ENCODE assay signal across 25 cellular contexts in genomic region chr16:24833352-24833751, GRCh38. TPM values are rescaled to one million over a fixed set of nuclear protein-coding genes. Genes with fewer than 3 reads are reported as not detected.
"Had no signal": no experiment of that assay in that cellular context is flagged by ENCODE, and none has a peak within 500 bp of the region (broad histone marks: within the 10 kb centered on the region; RNA-seq: fewer than 3 reads in every experiment).

No MANE protein-coding gene starts in this region.

- H3K4me3 ChIP-seq: stomach, suprapubic skin, testis, thoracic aorta, thyroid gland, tibial artery, tibial nerve, transverse colon, upper lobe of left lung, upper lobe of right lung, uterus, vagina had no signal

- DNase-seq: stimulated activated CD4-positive, alpha-beta T cell treated with anti-CD3 and anti-CD28 coated beads, Interleukin-4, amount 100 ng/mL, for 1 hour; stimulated activated CD4-positive, alpha-beta T cell treated with anti-CD3 and anti-CD28 coated beads, Interleukin-4, amount 100 ng/mL, for 24 hours; stimulated activated CD4-positive, alpha-beta T cell treated with anti-CD3 and anti-CD28 coated beads, Interleukin-4, amount 100 ng/mL, for 4 hours; stimulated activated CD8-positive, alpha-beta memory T cell treated with anti-CD3 and anti-CD28 coated beads, Interleukin-4, amount 100 ng/mL, for 48 hours; stimulated activated naive B cell treated with anti-CD40 and anti-IgM and Interleukin-4, amounts not matched to agents 10 μg/mL and 1 μg/mL and 100 μg/mL, for 72 hours; stimulated activated naive CD4-positive, alpha-beta T cell; stimulated activated naive CD4-positive, alpha-beta T cell treated with Interleukin-2 at 50 U/mL for 16 hours; stimulated activated naive CD8-positive, alpha-beta T cell treated with anti-CD3 and anti-CD28 coated beads, Interleukin-15, amount 100 ng/mL, for 72 hours; stimulated activated naive CD8-positive, alpha-beta T cell treated with anti-CD3 and anti-CD28 coated beads, Interleukin-15, Interleukin-2, amounts not matched to agents 100 U/mL and 50 U/mL, for 24 hours; stomach; substantia nigra; testis; thyroid gland; tibial artery; transverse colon; trophoblast cell; upper lobe of left lung; upper lobe of right lung; uterus had no signal

- H3K27ac ChIP-seq: stomach, suprapubic skin, testis, thoracic aorta, thyroid gland, tibial artery, tibial nerve, transverse colon, upper lobe of left lung, upper lobe of right lung, uterus, vagina had no signal

- H3K9me3 ChIP-seq: stomach, suprapubic skin, testis, thoracic aorta, thyroid gland, tibial artery, transverse colon, upper lobe of left lung, upper lobe of right lung, uterus, vagina had no signal

- H3K36me3 ChIP-seq: transverse colon, uterus, vagina had no signal

- H3K27me3 ChIP-seq: stomach, suprapubic skin, testis, thyroid gland, tibial artery, tibial nerve, transverse colon, upper lobe of left lung, upper lobe of right lung, uterus, vagina had no signal

- H3K4me1 ChIP-seq: suprapubic skin, thyroid gland, upper lobe of right lung, uterus, vagina had no signal

RNA-seq across cellular contexts. Expression of gene SLC5A11, which starts 12.4 kb away (rescaled TPM):
- total RNA-seq: stomach, temporal lobe, tibial nerve, upper lobe of right lung, urinary bladder, uterus, vagina had no signal
- polyA plus RNA-seq: stomach had no signal
